ENCODE assay signal across 17 cellular contexts in the genomic region with DNA sequence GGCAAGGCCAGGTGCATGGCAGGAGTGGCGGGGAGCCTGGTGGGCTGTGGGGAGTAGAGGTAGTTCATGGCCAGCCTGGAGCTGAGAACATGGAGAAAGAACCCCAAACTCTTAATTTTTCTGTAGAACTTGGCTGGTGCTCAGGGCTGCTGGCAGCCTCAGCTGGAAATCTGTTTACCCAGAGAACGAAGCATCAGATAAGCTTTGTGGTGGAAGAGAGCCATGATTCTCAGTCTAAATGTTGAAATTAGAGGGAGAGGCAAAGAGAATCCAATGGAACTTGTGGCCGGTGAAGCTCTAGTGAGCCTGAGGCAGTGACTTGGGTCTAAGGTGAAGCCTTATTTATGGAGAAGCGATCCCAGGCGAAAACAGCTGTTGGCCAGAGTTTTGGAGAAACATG.
A peak's percentile ranks its signal among the peaks of the same experiment; 100 is the strongest.
DNase-seq lines count a peak whose midpoint lies in the region; ATAC-seq and TF ChIP-seq lines count a peak whose summit lies in the region.
"Had no signal": no experiment of that assay in that cellular context is flagged by ENCODE, and none has a peak within 500 bp of the region (broad histone marks: within the 10 kb centered on the region; RNA-seq: fewer than 3 reads in every experiment).

No MANE protein-coding gene starts in this region.

- no peaks in the 10 kb centered on the region for H3K9me3 ChIP-seq in MG63
- no peaks in the 10 kb centered on the region for H3K9me3 ChIP-seq in esophagus squamous epithelium
- H3K9me3 ChIP-seq: lower lobe of right lung had no signal

- ATAC-seq in sciatic nerve (peak; percentile 90), HG03439 (IDR thresholded peaks at IDR 0.05; ENCODE audit: unreplicated experiment) (no peak)
- no peak for ATAC-seq in activated T-helper 17 cell treated with anti-CD3 and anti-CD28 coated beads, Interleukin-2, amount 50 U/mL, for 72 hours (replicated peaks)

- H3K9me3 Mint-ChIP-seq in activated T-helper 17 cell treated with anti-CD3 and anti-CD28 coated beads, Interleukin-2, amount 50 U/mL, for 72 hours = no peaks in the 10 kb centered on the region

- no peaks in the 10 kb centered on the region for H3K36me3 Mint-ChIP-seq in activated T-helper 17 cell treated with anti-CD3 and anti-CD28 coated beads, Interleukin-2, amount 50 U/mL, for 72 hours (ENCODE audit: low read depth)
- H3K36me3 Mint-ChIP-seq: naive B cell had no signal

- no peaks in the 10 kb centered on the region for H3K4me1 Mint-ChIP-seq in activated T-helper 17 cell treated with anti-CD3 and anti-CD28 coated beads, Interleukin-2, amount 50 U/mL, for 72 hours

- peaks cover 0 to 36% (median 3%) of the 10 kb centered on the region in 3 donors for H3K4me1 ChIP-seq in esophagus squamous epithelium
- H3K4me1 ChIP-seq: lower lobe of right lung, spleen had no signal

- WGBS in esophagus squamous epithelium, 2 donors = 40 to 47% methylated on average over 5 of the region's 5 CpGs

- peak; percentile 35 for DNase-seq in MG63
- peak; percentile 67 for DNase-seq in NCI-H446 treated with DMSO at 0.1 percent for 48 hours (lab: John Stamatoyannopoulos, UW)
- no peak for DNase-seq in esophagus squamous epithelium (lab: John Stamatoyannopoulos, UW)
- no peak for DNase-seq in sciatic nerve (ENCODE audit: low spot score)
- DNase-seq in GDM1 (lab: John Stamatoyannopoulos, UW) = no peak
- DNase-seq: activated effector memory CD4-positive, alpha-beta T cell treated with anti-CD3 and anti-CD28 coated beads, Interleukin-2, amount 50 U/mL, for 16 hours; GM23248; lower lobe of right lung; naive B cell; NCI-H1436 treated with DMSO at 0.1 percent for 48 hours; NCI-H510A treated with DMSO at 0.1 percent for 48 hours; spleen had no signal

- H3K4me3 Mint-ChIP-seq in activated T-helper 17 cell treated with anti-CD3 and anti-CD28 coated beads, Interleukin-2, amount 50 U/mL, for 72 hours = no peak overlapping the region
- H3K4me3 Mint-ChIP-seq: dendritic cell treated with granulocyte-macrophage colony-stimulating factor and Interleukin-4, amounts not matched to agents 40 ng/mL and 50 ng/mL, for 4 days; naive B cell had no signal

- H3K27me3 ChIP-seq in MG63 = no peaks in the 10 kb centered on the region
- no peaks in the 10 kb centered on the region for H3K27me3 ChIP-seq in esophagus squamous epithelium
- H3K27me3 ChIP-seq: BLaER1 treated with 17β-estradiol and CSF1 and Interleukin-3, amounts not matched to agents 10 nM and 100 nM; spleen; tibial nerve had no signal

- TF ChIP-seq POLR2A in esophagus squamous epithelium (IDR thresholded peaks at IDR 0.05) = no peak

- H3K27me3 Mint-ChIP-seq in activated T-helper 17 cell treated with anti-CD3 and anti-CD28 coated beads, Interleukin-2, amount 50 U/mL, for 72 hours = peaks cover 21% of the 10 kb centered on the region
- H3K27me3 Mint-ChIP-seq: dendritic cell treated with granulocyte-macrophage colony-stimulating factor and Interleukin-4, amounts not matched to agents 40 ng/mL and 50 ng/mL, for 4 days had no signal

- no peak for TF ChIP-seq CTCF in esophagus squamous epithelium (IDR thresholded peaks at IDR 0.05)

- H3K36me3 ChIP-seq in MG63 (no peaks in the 10 kb centered on the region), esophagus squamous epithelium (no peaks in the 10 kb centered on the region)
- H3K36me3 ChIP-seq: BLaER1 treated with 17β-estradiol and CSF1 and Interleukin-3, amounts not matched to agents 10 nM and 100 nM; lower lobe of right lung; spleen; tibial nerve had no signal

- H3K4me3 ChIP-seq in MG63 (no peak overlapping the region), esophagus squamous epithelium (no peak overlapping the region)
- H3K4me3 ChIP-seq: BLaER1 treated with 17β-estradiol and CSF1 and Interleukin-3, amounts not matched to agents 10 nM and 100 nM; GM23248; lower lobe of right lung; spleen; tibial nerve had no signal

- H3K27ac Mint-ChIP-seq in activated T-helper 17 cell treated with anti-CD3 and anti-CD28 coated beads, Interleukin-2, amount 50 U/mL, for 72 hours = no peak overlapping the region
- H3K27ac Mint-ChIP-seq: dendritic cell treated with granulocyte-macrophage colony-stimulating factor and Interleukin-4, amounts not matched to agents 40 ng/mL and 50 ng/mL, for 4 days; naive B cell had no signal

- H3K27ac ChIP-seq in esophagus squamous epithelium = peak overlapping the region in 3 of 4 donors; percentile 35 to 60 (median 44)
- H3K27ac ChIP-seq: BLaER1 treated with 17β-estradiol and CSF1 and Interleukin-3, amounts not matched to agents 10 nM and 100 nM; GM23248; lower lobe of right lung; spleen had no signal

- intact Hi-C loops in esophagus squamous epithelium (cut with DNase I) = no loop called here
- intact Hi-C loops in sciatic nerve (cut with DNase I) = no loop called here

Comparison
In these comparisons a context has a peak if more than half of its experiments do, and no peak if none do; other contexts are left out.
1. DNase-seq: peak in MG63 (single experiment) and NCI-H446 treated with DMSO at 0.1 percent for 48 hours (single experiment); none in esophagus squamous epithelium (single experiment), sciatic nerve (single experiment) and GDM1 (single experiment).